In genomic region chr3:112132554-112132953, GRCh38 we compare ENCODE assay signal across 12 cellular contexts.
DNase-seq lines count a peak whose midpoint lies in the region; ATAC-seq and TF ChIP-seq lines count a peak whose summit lies in the region.
"Had no signal": no experiment of that assay in that cellular context is flagged by ENCODE, and none has a peak within 500 bp of the region (broad histone marks: within the 10 kb centered on the region; RNA-seq: fewer than 3 reads in every experiment).

No MANE protein-coding gene starts in this region.

- H3K9ac ChIP-seq in BLaER1 (peak overlapping the region; percentile 76), Loucy (ENCODE audit: low read depth, low read length, poor library complexity, severe bottlenecking) (no peak overlapping the region)

- peaks cover 8% of the 10 kb centered on the region; the same call in 1 of the 2 replicates for H3K36me3 ChIP-seq in BLaER1
- no peaks in the 10 kb centered on the region for H3K36me3 ChIP-seq in Loucy (ENCODE audit: insufficient read depth, low read length)
- H3K36me3 ChIP-seq: colonic mucosa, gastrocnemius medialis, HAP-1 had no signal

- H3F3A ChIP-seq in Loucy (ENCODE audit: low read depth) = no peaks in the 10 kb centered on the region

- DNase-seq in central memory CD8-positive, alpha-beta T cell (ENCODE audit: low spot score in 2 of 2) = no peak
- DNase-seq in coronary artery (ENCODE audit: low spot score) (no peak), OCI-M1 (lab: John Stamatoyannopoulos, UW) (no peak), KBM-7 (no peak), inferior parietal cortex (ENCODE audit: extremely low spot score) (no peak)
- DNase-seq: kidney glomerular epithelial cell had no signal

- in situ Hi-C loops in KBM-7 (cut with MboI; ENCODE audit: low pct_unique_long_range_greater_than_20kb, low sequenced_read_pairs) = loop anchor here (25.0 kb wide), 1 partner anchor 380 kb away; no protein-coding TSS in a partner anchor

- no peaks in the 10 kb centered on the region for H3K79me2 ChIP-seq in Loucy (ENCODE audit: insufficient read depth, low read length)

- peaks cover 6% of the 10 kb centered on the region for H3K36me3 Mint-ChIP-seq in central memory CD8-positive, alpha-beta T cell (ENCODE audit: insufficient read depth)

- H3K4me1 Mint-ChIP-seq in central memory CD8-positive, alpha-beta T cell = peaks cover 47% of the 10 kb centered on the region

- H3K4me3 ChIP-seq in BLaER1 = peak overlapping the region; percentile 68
- peak overlapping the region; percentile 4 for H3K4me3 ChIP-seq in Loucy (ENCODE audit: low read length, poor library complexity, severe bottlenecking)
- no peak overlapping the region for H3K4me3 ChIP-seq in coronary artery
- H3K4me3 ChIP-seq: colonic mucosa, gastrocnemius medialis, HAP-1 had no signal

- no peaks in the 10 kb centered on the region for H3K9me3 ChIP-seq in BLaER1
- H3K9me3 ChIP-seq in Loucy (ENCODE audit: insufficient read depth, low read depth, low read length) = no peaks in the 10 kb centered on the region
- H3K9me3 ChIP-seq: colonic mucosa, gastrocnemius medialis, HAP-1 had no signal

- H3K4me3 Mint-ChIP-seq in central memory CD8-positive, alpha-beta T cell = peak overlapping the region; percentile 81

- ATAC-seq in GM18907 (IDR thresholded peaks at IDR 0.05; ENCODE audit: unreplicated experiment) = peak; percentile 1
- no peak for ATAC-seq in central memory CD8-positive, alpha-beta T cell (replicated peaks; ENCODE audit: extremely low read depth, poor library complexity, severe bottlenecking)
- ATAC-seq: gastrocnemius medialis had no signal

- H2AFZ ChIP-seq in Loucy (ENCODE audit: low read length) = 0 out of 2 replicates have a peak overlapping the region, but pooled peaks have one; percentile 40

- H3K27me3 ChIP-seq in BLaER1 (no peaks in the 10 kb centered on the region), Loucy (ENCODE audit: insufficient read depth, low read length, poor library complexity, severe bottlenecking) (no peaks in the 10 kb centered on the region)
- H3K27me3 ChIP-seq: colonic mucosa, gastrocnemius medialis had no signal

- H3K9me2 ChIP-seq in Loucy (replicated peaks; ENCODE audit: low read depth, low read length) = no peaks in the 10 kb centered on the region

- TF ChIP-seq CTCF in Loucy (conservative IDR thresholded peaks at IDR 0.05; ENCODE audit: low read length) (no peak), coronary artery (IDR thresholded peaks at IDR 0.05) (no peak)

- no peaks in the 10 kb centered on the region for H4K20me1 ChIP-seq in BLaER1
- H4K20me1 ChIP-seq in Loucy (ENCODE audit: insufficient read depth, low read length, poor library complexity, severe bottlenecking) = no peaks in the 10 kb centered on the region

- H3K4me1 ChIP-seq in BLaER1 (peaks cover 100% of the 10 kb centered on the region), Loucy (ENCODE audit: insufficient read depth, low read length, poor library complexity, severe bottlenecking) (peaks cover 66% of the 10 kb centered on the region)
- H3K4me1 ChIP-seq: colonic mucosa, gastrocnemius medialis had no signal

- H3K27ac ChIP-seq in BLaER1 (peak overlapping the region; percentile 81), coronary artery (no peak overlapping the region)
- H3K27ac ChIP-seq: colonic mucosa, gastrocnemius medialis had no signal

- H3K9me3 Mint-ChIP-seq in central memory CD8-positive, alpha-beta T cell = no peaks in the 10 kb centered on the region

- peak overlapping the region; percentile 83 for H3K4me2 ChIP-seq in BLaER1
- H3K4me2 ChIP-seq in Loucy (ENCODE audit: low read depth, low read length, poor library complexity, severe bottlenecking) = peak overlapping the region; percentile 42

- peak overlapping the region; percentile 83 for H3K27ac Mint-ChIP-seq in central memory CD8-positive, alpha-beta T cell (ENCODE audit: low read depth)

- peaks cover 10% of the 10 kb centered on the region for H3K27me3 Mint-ChIP-seq in central memory CD8-positive, alpha-beta T cell
